ENCODE assay signal across 10 cellular contexts in genomic region chr5:112228672-112229071, GRCh38.
DNase-seq lines count a peak whose midpoint lies in the region; ATAC-seq and TF ChIP-seq lines count a peak whose summit lies in the region.
"Had no signal": no experiment of that assay in that cellular context is flagged by ENCODE, and none has a peak within 500 bp of the region (broad histone marks: within the 10 kb centered on the region; RNA-seq: fewer than 3 reads in every experiment).

No MANE protein-coding gene starts in this region.

- no peak overlapping the region for H3K4me3 Mint-ChIP-seq in CD8-positive, alpha-beta T cell
- no peak overlapping the region for H3K4me3 Mint-ChIP-seq in natural killer cell treated with Interleukin-12 subunit alpha and Interleukin-12 subunit beta and Interleukin-15 and Interleukin-18, amount 100 ng/mL, for 72 hours
- H3K4me3 Mint-ChIP-seq: nephron progenitor cell had no signal

- CTCF ChIA-PET in CD8-positive, alpha-beta T cell (lab: Charles Lee): no interaction called here

- no peaks in the 10 kb centered on the region for H3K36me3 ChIP-seq in brain microvascular endothelial cell (replicated peaks)
- H3K36me3 ChIP-seq in kidney epithelial cell (ENCODE audit: control insufficient read depth, insufficient read depth, low read length): no peaks in the 10 kb centered on the region
- H3K36me3 ChIP-seq in CD8-positive, alpha-beta T cell (ENCODE audit: insufficient read depth, low read length): no peaks in the 10 kb centered on the region

- TF ChIP-seq CTCF in brain microvascular endothelial cell (IDR thresholded peaks at IDR 0.05; ENCODE audit: low read depth, low read length, missing control alignments) (no peak), kidney epithelial cell (IDR thresholded peaks at IDR 0.05; ENCODE audit: insufficient read depth, low read length, poor library complexity, severe bottlenecking) (no peak)
- no peak for TF ChIP-seq CTCF in CD8-positive, alpha-beta T cell (IDR thresholded peaks at IDR 0.05)

- no peaks in the 10 kb centered on the region for H3K4me1 Mint-ChIP-seq in CD8-positive, alpha-beta T cell (ENCODE audit: low read depth)
- no peaks in the 10 kb centered on the region for H3K4me1 Mint-ChIP-seq in natural killer cell treated with Interleukin-12 subunit alpha and Interleukin-12 subunit beta and Interleukin-15 and Interleukin-18, amount 100 ng/mL, for 72 hours (ENCODE audit: low read depth in 2 of 2)

- H3K9me3 ChIP-seq in CD8-positive, alpha-beta T cell (ENCODE audit: low read length): no peaks in the 10 kb centered on the region

- POLR2A ChIA-PET in CD8-positive, alpha-beta T cell (lab: Charles Lee): no interaction called here

- in situ Hi-C loops in brain microvascular endothelial cell (cut with HindIII; ENCODE audit: low pct_ligation_motif_present, low sequenced_read_pairs): no loop called here

- H3K36me3 Mint-ChIP-seq in CD8-positive, alpha-beta T cell: no peaks in the 10 kb centered on the region
- H3K36me3 Mint-ChIP-seq in natural killer cell treated with Interleukin-12 subunit alpha and Interleukin-12 subunit beta and Interleukin-15 and Interleukin-18, amount 100 ng/mL, for 72 hours: no peaks in the 10 kb centered on the region

- no peak for ATAC-seq in CD8-positive, alpha-beta T cell
- no peak for ATAC-seq in natural killer cell treated with Interleukin-12 subunit alpha and Interleukin-12 subunit beta and Interleukin-15 and Interleukin-18, amount 100 ng/mL, for 72 hours
- no peak for ATAC-seq in HG02884 (IDR thresholded peaks at IDR 0.05; ENCODE audit: unreplicated experiment)
- no peak for ATAC-seq in GM19023 (IDR thresholded peaks at IDR 0.05; ENCODE audit: unreplicated experiment)
- ATAC-seq: Panc1 had no signal

- H3K27me3 ChIP-seq in brain microvascular endothelial cell (replicated peaks) (no peaks in the 10 kb centered on the region), kidney epithelial cell (ENCODE audit: control insufficient read depth, insufficient read depth, low read length) (no peaks in the 10 kb centered on the region)
- H3K27me3 ChIP-seq in CD8-positive, alpha-beta T cell (ENCODE audit: insufficient read depth, low read length): no peaks in the 10 kb centered on the region

- DNase-seq in SIG-M5 treated with dmso at 0.1 percent for 504 hours (lab: John Stamatoyannopoulos, UW; ENCODE audit: unreplicated experiment) (peak; percentile 34), SIG-M5 (lab: John Stamatoyannopoulos, UW) (no peak), brain microvascular endothelial cell (peak; percentile 35), kidney epithelial cell (ENCODE audit: low read depth) (peak; percentile 65)
- DNase-seq in CD8-positive, alpha-beta T cell: no peak
- no peak for DNase-seq in natural killer cell treated with Interleukin-12 subunit alpha and Interleukin-12 subunit beta and Interleukin-15 and Interleukin-18, amount 100 ng/mL, for 72 hours (ENCODE audit: low spot score)
- DNase-seq: nephron progenitor cell had no signal

- H3K4me1 ChIP-seq in CD8-positive, alpha-beta T cell (ENCODE audit: insufficient read depth, low read length): no peaks in the 10 kb centered on the region

- peaks cover 6% of the 10 kb centered on the region for H3K27me3 Mint-ChIP-seq in CD8-positive, alpha-beta T cell (ENCODE audit: low read depth)
- no peaks in the 10 kb centered on the region for H3K27me3 Mint-ChIP-seq in natural killer cell treated with Interleukin-12 subunit alpha and Interleukin-12 subunit beta and Interleukin-15 and Interleukin-18, amount 100 ng/mL, for 72 hours

- no peaks in the 10 kb centered on the region for H3K9me3 Mint-ChIP-seq in CD8-positive, alpha-beta T cell
- no peaks in the 10 kb centered on the region for H3K9me3 Mint-ChIP-seq in natural killer cell treated with Interleukin-12 subunit alpha and Interleukin-12 subunit beta and Interleukin-15 and Interleukin-18, amount 100 ng/mL, for 72 hours
- H3K9me3 Mint-ChIP-seq: nephron progenitor cell had no signal

- intact Hi-C loops in CD8-positive, alpha-beta T cell (cut with DNase I, micrococcal nuclease): no loop called here

- H3K4me3 ChIP-seq in brain microvascular endothelial cell (ENCODE audit: low read depth, low read length): no peak overlapping the region
- H3K4me3 ChIP-seq in kidney epithelial cell (ENCODE audit: low read depth, low read length): no peak overlapping the region
- H3K4me3 ChIP-seq in CD8-positive, alpha-beta T cell (ENCODE audit: low read depth, low read length): no peak overlapping the region

- H3K27ac ChIP-seq in brain microvascular endothelial cell: no peak overlapping the region
- no peak overlapping the region for H3K27ac ChIP-seq in CD8-positive, alpha-beta T cell (ENCODE audit: low read depth, low read length)

- H3K27ac Mint-ChIP-seq in CD8-positive, alpha-beta T cell: no peak overlapping the region
- H3K27ac Mint-ChIP-seq in natural killer cell treated with Interleukin-12 subunit alpha and Interleukin-12 subunit beta and Interleukin-15 and Interleukin-18, amount 100 ng/mL, for 72 hours: no peak overlapping the region
- H3K27ac Mint-ChIP-seq: nephron progenitor cell had no signal

Comparison
In these comparisons a context has a peak if more than half of its experiments do, and no peak if none do; other contexts are left out.
1. DNase-seq: peak in SIG-M5 treated with dmso at 0.1 percent for 504 hours (single experiment), brain microvascular endothelial cell (single experiment) and kidney epithelial cell (single experiment); none in SIG-M5 (single experiment), CD8-positive, alpha-beta T cell (0 of 7) and natural killer cell treated with Interleukin-12 subunit alpha and Interleukin-12 subunit beta and Interleukin-15 and Interleukin-18, amount 100 ng/mL, for 72 hours (single experiment).